10 cellular contexts compared by ENCODE assay signal in genomic region chr1:23101891-23102688, GRCh38.
DNase-seq lines count a peak whose midpoint lies in the region; TF ChIP-seq lines count a peak whose summit lies in the region.
"Had no signal": no experiment of that assay in that cellular context is flagged by ENCODE, and none has a peak within 500 bp of the region (broad histone marks: within the 10 kb centered on the region; RNA-seq: fewer than 3 reads in every experiment).

No MANE protein-coding gene starts in this region.

- intact Hi-C loops in PC-9 (cut with micrococcal nuclease; ENCODE audit: unreplicated experiment), result loop anchor here (5.0 to 10.0 kb wide), 2 partner anchors 65 to 173 kb away; partner anchors contain the start of gene LUZP1
- intact Hi-C loops in prostate gland (cut with DNase I), result loop anchor here (5.0 kb wide), 1 partner anchor 65 kb away; the partner anchor contains the start of gene LUZP1

- H3K36me3 ChIP-seq in BLaER1 treated with 17β-estradiol and CSF1 and Interleukin-3, amounts not matched to agents 10 nM and 100 nM, result peaks cover 36 to 56% (median 47%) of the 10 kb centered on the region in 11 experiments
- H3K36me3 ChIP-seq in PC-9 (ENCODE audit: low read depth), result 0 out of 2 replicates have a peak, but pooled peaks cover 2% of the 10 kb centered on the region
- H3K36me3 ChIP-seq in endodermal cell (ENCODE audit: control insufficient read depth, insufficient read depth, low read length), result peaks cover 45% of the 10 kb centered on the region
- no peaks in the 10 kb centered on the region for H3K36me3 ChIP-seq in prostate gland

- H4K20me1 ChIP-seq in BLaER1 treated with 17β-estradiol and CSF1 and Interleukin-3, amounts not matched to agents 10 nM and 100 nM, result peaks cover 14 to 71% (median 27%) of the 10 kb centered on the region in 11 experiments; a peak in 19 of 22 replicates
- H4K20me1 ChIP-seq in PC-9 (ENCODE audit: insufficient read depth), result no peaks in the 10 kb centered on the region

- no peaks in the 10 kb centered on the region for H3K27me3 ChIP-seq in BLaER1 treated with 17β-estradiol and CSF1 and Interleukin-3, amounts not matched to agents 10 nM and 100 nM
- no peaks in the 10 kb centered on the region for H3K27me3 ChIP-seq in PC-9 (ENCODE audit: insufficient read depth, low read depth)
- no peaks in the 10 kb centered on the region for H3K27me3 ChIP-seq in endodermal cell (ENCODE audit: control insufficient read depth, insufficient read depth, low read length, poor library complexity, severe bottlenecking)
- H3K27me3 ChIP-seq in prostate gland (replicated peaks; ENCODE audit: insufficient read depth), result no peaks in the 10 kb centered on the region

- POLR2A ChIA-PET in PC-9 (lab: Charles Lee; ENCODE audit: unreplicated experiment), result interaction anchor here (0.5 to 0.7 kb wide), 4 partner anchors 65 to 130 kb away, joined by 4 to 14 read pairs (median 10); no protein-coding TSS in a partner anchor

- H3K27ac Mint-ChIP-seq in endodermal cell, result peak overlapping the region; percentile 43

- no peaks in the 10 kb centered on the region for H3K9me3 ChIP-seq in BLaER1 treated with 17β-estradiol and CSF1 and Interleukin-3, amounts not matched to agents 10 nM and 100 nM (replicated peaks in 1 of 11)
- H3K9me3 ChIP-seq in PC-9 (ENCODE audit: insufficient read depth, low read depth) (no peaks in the 10 kb centered on the region), endodermal cell (ENCODE audit: control insufficient read depth, low read length) (no peaks in the 10 kb centered on the region), prostate gland (no peaks in the 10 kb centered on the region)

- 89 to 100% methylated on average over 1 of the region's 3 CpGs for WGBS in endodermal cell (ENCODE audit: insufficient coverage in 1 of 2, insufficient read length in 1 of 2), 2 experiments
- WGBS in prostate gland, result 41% methylated on average over 3 of the region's 3 CpGs

- peak overlapping the region; percentile 2 to 88 (median 82); a peak in 21 of 22 replicates for H3K9ac ChIP-seq in BLaER1 treated with 17β-estradiol and CSF1 and Interleukin-3, amounts not matched to agents 10 nM and 100 nM
- H3K9ac ChIP-seq in endodermal cell (ENCODE audit: extremely low read depth, low read length, poor library complexity, severe bottlenecking), result no peak overlapping the region

- peaks cover 18% of the 10 kb centered on the region; the same call in 1 of the 2 replicates for H3K79me2 ChIP-seq in PC-9 (ENCODE audit: low read depth)

- H3K27ac ChIP-seq in BLaER1 treated with 17β-estradiol and CSF1 and Interleukin-3, amounts not matched to agents 10 nM and 100 nM, result peak overlapping the region; percentile 43 to 100 (median 96); a peak in 21 of 22 replicates
- H3K27ac ChIP-seq in PC-9 (peak overlapping the region; percentile 86), endodermal cell (ENCODE audit: low read depth, low read length) (no peak overlapping the region), prostate gland (no peak overlapping the region)

- H3K9me2 ChIP-seq in PC-9 (ENCODE audit: insufficient read depth), result no peaks in the 10 kb centered on the region

- peaks cover 18% of the 10 kb centered on the region for H3K4me1 Mint-ChIP-seq in endodermal cell

- DNase-seq in PC-9 (peak in 1 of 2 experiments; percentile 72), endodermal cell (no peak), myocyte (ENCODE audit: low read depth) (peak; percentile 60), midbrain (lab: John Stamatoyannopoulos, UW) (no peak), NCI-H82 treated with DMSO at 0.1 percent for 48 hours (lab: John Stamatoyannopoulos, UW; ENCODE audit: unreplicated experiment) (no peak), AG20443 (ENCODE audit: low spot score) (no peak), prostate gland (ENCODE audit: low spot score) (no peak)
- DNase-seq: SHP77 treated with DMSO at 0.1 percent for 48 hours; stimulated activated CD4-positive, alpha-beta T cell treated with anti-CD3 and anti-CD28 coated beads, Interleukin-4, amount 100 ng/mL, for 4 hours had no signal

- H3K9me3 Mint-ChIP-seq in endodermal cell, result no peaks in the 10 kb centered on the region

- H2AFZ ChIP-seq in PC-9, result no peak overlapping the region

- peaks cover 49 to 98% (median 72%) of the 10 kb centered on the region in 10 experiments for H3K4me1 ChIP-seq in BLaER1 treated with 17β-estradiol and CSF1 and Interleukin-3, amounts not matched to agents 10 nM and 100 nM
- H3K4me1 ChIP-seq in PC-9 (replicated peaks; ENCODE audit: insufficient read depth) (peaks cover 48% of the 10 kb centered on the region), endodermal cell (ENCODE audit: control insufficient read depth, insufficient read depth, low read length) (peaks cover 11% of the 10 kb centered on the region), prostate gland (replicated peaks) (no peaks in the 10 kb centered on the region)

- TF ChIP-seq CTCF in PC-9 (conservative IDR thresholded peaks at IDR 0.05) (no peak), endodermal cell (conservative IDR thresholded peaks at IDR 0.05) (no peak), prostate gland (IDR thresholded peaks at IDR 0.05) (no peak)

- no TSS peak for BruUV-seq in PC-9 (replicated peaks; lab: Mats Ljungman, UMichigan)

- peak overlapping the region; percentile 75 to 98 (median 88) for H3K4me2 ChIP-seq in BLaER1 treated with 17β-estradiol and CSF1 and Interleukin-3, amounts not matched to agents 10 nM and 100 nM
- peak overlapping the region; percentile 71 for H3K4me2 ChIP-seq in PC-9

- H3F3A ChIP-seq in PC-9 (ENCODE audit: insufficient read depth, low read depth), result peaks cover 59% of the 10 kb centered on the region

- H3K4me3 ChIP-seq in BLaER1 treated with 17β-estradiol and CSF1 and Interleukin-3, amounts not matched to agents 10 nM and 100 nM, result peak overlapping the region in 7 of 10 experiments; percentile 6 to 59 (median 40); a peak in 12 of 20 replicates
- no peak overlapping the region for H3K4me3 ChIP-seq in PC-9
- H3K4me3 ChIP-seq in endodermal cell (ENCODE audit: low read length), result no peak overlapping the region
- H3K4me3 ChIP-seq in prostate gland, result no peak overlapping the region

- no peak overlapping the region for H3K4me3 Mint-ChIP-seq in endodermal cell

- no peak for TF ChIP-seq POLR2A in prostate gland (IDR thresholded peaks at IDR 0.05)

- peaks cover 25% of the 10 kb centered on the region for H3K36me3 Mint-ChIP-seq in endodermal cell (ENCODE audit: low read depth)

- CTCF ChIA-PET in PC-9 (lab: Charles Lee), result interaction anchor here (0.8 to 1.0 kb wide), 2 partner anchors 82 to 120 kb away, joined by 3 read pairs; no protein-coding TSS in a partner anchor

- no peaks in the 10 kb centered on the region for H3K27me3 Mint-ChIP-seq in endodermal cell (ENCODE audit: insufficient read depth)

Comparison
In these comparisons a context has a peak if more than half of its experiments do, and no peak if none do; other contexts are left out.
1. H3K27ac ChIP-seq: peak in BLaER1 treated with 17β-estradiol and CSF1 and Interleukin-3, amounts not matched to agents 10 nM and 100 nM (11 of 11) and PC-9 (single experiment); none in endodermal cell (single experiment) and prostate gland (0 of 2).
2. H3K4me3 ChIP-seq: peak in BLaER1 treated with 17β-estradiol and CSF1 and Interleukin-3, amounts not matched to agents 10 nM and 100 nM (7 of 10); none in PC-9 (single experiment), endodermal cell (single experiment) and prostate gland (0 of 2).